Comparison of ENCODE assay signal across 9 cellular contexts in genomic region chr2:64939332-64939917, GRCh38. TPM values are rescaled to one million over a fixed set of nuclear protein-coding genes. Genes with fewer than 3 reads are reported as not detected.
DNase-seq lines count a peak whose midpoint lies in the region; ATAC-seq and TF ChIP-seq lines count a peak whose summit lies in the region.
"Had no signal": no experiment of that assay in that cellular context is flagged by ENCODE, and none has a peak within 500 bp of the region (broad histone marks: within the 10 kb centered on the region; RNA-seq: fewer than 3 reads in every experiment).

No MANE protein-coding gene starts in this region.

- no peaks in the 10 kb centered on the region for H3K79me1 ChIP-seq in mesenchymal stem cell (replicated peaks; ENCODE audit: low read length, poor library complexity, severe bottlenecking)

- no peak for ATAC-seq in activated naive CD8-positive, alpha-beta T cell treated with anti-CD3 and anti-CD28 coated beads, Interleukin-2, amount 10 ng/mL, durations not matched to agents 7 days and 5 days (ENCODE audit: low read depth)
- peak; percentile 59 for ATAC-seq in HG02798 (IDR thresholded peaks at IDR 0.05; ENCODE audit: poor library complexity, unreplicated experiment)
- ATAC-seq in stimulated activated naive B cell treated with anti-CD40 and anti-IgM and Interleukin-4, amounts not matched to agents 10 μg/mL and 1 μg/mL and 100 μg/mL, for 72 hours (replicated peaks), result peak; percentile 68

- peaks cover 22% of the 10 kb centered on the region for H3K4me1 Mint-ChIP-seq in activated naive CD8-positive, alpha-beta T cell treated with anti-CD3 and anti-CD28 coated beads, Interleukin-2, amount 10 ng/mL, durations not matched to agents 7 days and 5 days
- peaks cover 6% of the 10 kb centered on the region for H3K4me1 Mint-ChIP-seq in activated naive CD8-positive, alpha-beta T cell treated with anti-CD3 and anti-CD28 coated beads for 36 hours
- peaks cover 51 to 71% of the 10 kb centered on the region in 2 donors for H3K4me1 Mint-ChIP-seq in stimulated activated naive B cell treated with anti-CD40 and anti-IgM and Interleukin-4, amounts not matched to agents 10 μg/mL and 1 μg/mL and 100 μg/mL, for 72 hours

- H2BK5ac ChIP-seq in mesenchymal stem cell (ENCODE audit: low read depth, low read length, poor library complexity, severe bottlenecking), result no peak overlapping the region

- no peak overlapping the region for H2AK5ac ChIP-seq in mesenchymal stem cell (ENCODE audit: low read length, severe bottlenecking)

- peak overlapping the region; percentile 72 for H3K4me2 ChIP-seq in OCI-LY7 (ENCODE audit: low read length)
- no peak overlapping the region for H3K4me2 ChIP-seq in mesenchymal stem cell (ENCODE audit: low read length, poor library complexity, severe bottlenecking)

- peak overlapping the region; percentile 31 for H3K4me3 ChIP-seq in OCI-LY7 (ENCODE audit: low read depth, low read length, poor library complexity, severe bottlenecking)
- H3K4me3 ChIP-seq in mesenchymal stem cell (ENCODE audit: insufficient read depth in 1 of 2, low read depth in 1 of 2, low read length in 2 of 2), result no peak overlapping the region
- H3K4me3 ChIP-seq in esophagus muscularis mucosa, result no peak overlapping the region

- TSS peak; percentile 70 for BruUV-seq in OCI-LY7 (replicated peaks; lab: Mats Ljungman, UMichigan)

- H3K36me3 ChIP-seq in OCI-LY7 (ENCODE audit: insufficient read depth, low read length) (peaks cover 3% of the 10 kb centered on the region; the same call in 1 of the 2 replicates), mesenchymal stem cell (ENCODE audit: control insufficient read depth in 1 of 2, insufficient read depth in 2 of 2, low read depth in 1 of 2, low read length in 2 of 2) (no peaks in the 10 kb centered on the region), esophagus muscularis mucosa (no peaks in the 10 kb centered on the region)

- peaks cover 2% of the 10 kb centered on the region for H3K27me3 Mint-ChIP-seq in activated naive CD8-positive, alpha-beta T cell treated with anti-CD3 and anti-CD28 coated beads, Interleukin-2, amount 10 ng/mL, durations not matched to agents 7 days and 5 days
- H3K27me3 Mint-ChIP-seq in activated naive CD8-positive, alpha-beta T cell treated with anti-CD3 and anti-CD28 coated beads for 36 hours, result no peaks in the 10 kb centered on the region
- no peaks in the 10 kb centered on the region for H3K27me3 Mint-ChIP-seq in stimulated activated naive B cell treated with anti-CD40 and anti-IgM and Interleukin-4, amounts not matched to agents 10 μg/mL and 1 μg/mL and 100 μg/mL, for 72 hours

- H2BK15ac ChIP-seq in mesenchymal stem cell (ENCODE audit: low read depth, poor library complexity, severe bottlenecking), result no peak overlapping the region

- WGBS in mesenchymal stem cell, result 72% methylated on average over 12 of the region's 12 CpGs
- WGBS in esophagus muscularis mucosa, result 75% methylated on average over 12 of the region's 12 CpGs

- no peak for DNase-seq in activated naive CD8-positive, alpha-beta T cell treated with anti-CD3 and anti-CD28 coated beads, Interleukin-2, amount 10 ng/mL, durations not matched to agents 7 days and 5 days
- DNase-seq in activated naive CD8-positive, alpha-beta T cell treated with anti-CD3 and anti-CD28 coated beads for 36 hours, result no peak
- DNase-seq in OCI-LY7 (ENCODE audit: low spot score), result peak; percentile 62
- DNase-seq in stimulated activated naive B cell treated with anti-CD40 and anti-IgM and Interleukin-4, amounts not matched to agents 10 μg/mL and 1 μg/mL and 100 μg/mL, for 72 hours, result peak; percentile 46
- DNase-seq in mesenchymal stem cell, result no peak
- DNase-seq in esophagus muscularis mucosa (ENCODE audit: extremely low spot score), result no peak
- no peak for DNase-seq in HK-2 (ENCODE audit: unreplicated experiment)

- CTCF ChIA-PET in OCI-LY7 (lab: Charles Lee; ENCODE audit: unreplicated experiment), result no interaction called here

- H3K36me3 Mint-ChIP-seq in activated naive CD8-positive, alpha-beta T cell treated with anti-CD3 and anti-CD28 coated beads, Interleukin-2, amount 10 ng/mL, durations not matched to agents 7 days and 5 days, result peaks cover 2% of the 10 kb centered on the region
- H3K36me3 Mint-ChIP-seq in activated naive CD8-positive, alpha-beta T cell treated with anti-CD3 and anti-CD28 coated beads for 36 hours, result no peaks in the 10 kb centered on the region
- H3K36me3 Mint-ChIP-seq in stimulated activated naive B cell treated with anti-CD40 and anti-IgM and Interleukin-4, amounts not matched to agents 10 μg/mL and 1 μg/mL and 100 μg/mL, for 72 hours, result peaks cover 9 to 16% of the 10 kb centered on the region in 2 donors

- no peak for TF ChIP-seq EP300 in esophagus muscularis mucosa (IDR thresholded peaks at IDR 0.05)

- H3K4me1 ChIP-seq in OCI-LY7 (ENCODE audit: insufficient read depth, low read length, poor library complexity, severe bottlenecking), result peaks cover 60% of the 10 kb centered on the region
- no peaks in the 10 kb centered on the region for H3K4me1 ChIP-seq in mesenchymal stem cell (ENCODE audit: control insufficient read depth, insufficient read depth, low read depth, low read length)
- peaks cover 0 to 13% (median 2%) of the 10 kb centered on the region in 4 donors for H3K4me1 ChIP-seq in esophagus muscularis mucosa

- H3K27ac ChIP-seq in OCI-LY7 (ENCODE audit: low read depth, low read length, poor library complexity, severe bottlenecking) (peak overlapping the region; percentile 49), mesenchymal stem cell (ENCODE audit: low read length, poor library complexity, severe bottlenecking) (no peak overlapping the region), esophagus muscularis mucosa (replicated peaks in 1 of 4) (no peak overlapping the region)
- H3K27ac ChIP-seq: parathyroid adenoma had no signal

- intact Hi-C loops in OCI-LY7 (cut with micrococcal nuclease; ENCODE audit: unreplicated experiment) (loop anchor here (1.0 kb wide), 1 partner anchor 22 kb away; no protein-coding TSS in a partner anchor), esophagus muscularis mucosa (cut with DNase I) (no loop called here)

- POLR2A ChIA-PET in activated naive CD8-positive, alpha-beta T cell treated with anti-CD3 and anti-CD28 coated beads, Interleukin-2, amount 10 ng/mL, durations not matched to agents 7 days and 5 days (lab: Charles Lee), result interaction anchor here (1.1 kb wide), 1 partner anchor 22 kb away, joined by 3 read pairs; no protein-coding TSS in a partner anchor
- POLR2A ChIA-PET in OCI-LY7 (lab: Charles Lee), result interaction anchor here (2.6 kb wide), 2 partner anchors 8 to 92 kb away, joined by 7 to 29 read pairs; no protein-coding TSS in a partner anchor

- no peak overlapping the region for H3K18ac ChIP-seq in mesenchymal stem cell (ENCODE audit: low read depth in 1 of 2, low read length in 2 of 2)

- H2AFZ ChIP-seq in OCI-LY7 (ENCODE audit: low read length) (peak overlapping the region; percentile 66), mesenchymal stem cell (ENCODE audit: low read depth, low read length) (no peak overlapping the region)
- H2AFZ ChIP-seq: parathyroid adenoma had no signal

- H3K27me3 ChIP-seq in mesenchymal stem cell (ENCODE audit: control insufficient read depth in 1 of 2, insufficient read depth in 1 of 2, low read length in 2 of 2), result peaks cover 4 to 11% of the 10 kb centered on the region in 2 experiments
- H3K27me3 ChIP-seq in esophagus muscularis mucosa, result no peaks in the 10 kb centered on the region

- no peaks in the 10 kb centered on the region for H3K79me2 ChIP-seq in OCI-LY7 (ENCODE audit: insufficient read depth, low read depth, low read length)
- H3K79me2 ChIP-seq: parathyroid adenoma had no signal

- no peak for TF ChIP-seq CTCF in OCI-LY7 (conservative IDR thresholded peaks at IDR 0.05; ENCODE audit: low read length)
- TF ChIP-seq CTCF in esophagus muscularis mucosa (IDR thresholded peaks at IDR 0.05), result no peak

- no peaks in the 10 kb centered on the region for H3K9me2 ChIP-seq in OCI-LY7 (ENCODE audit: insufficient read depth, low read length)

- no peak for TF ChIP-seq POLR2A in esophagus muscularis mucosa (IDR thresholded peaks at IDR 0.05; ENCODE audit: low read depth)

- peak overlapping the region; percentile 14 for H3K4me3 Mint-ChIP-seq in activated naive CD8-positive, alpha-beta T cell treated with anti-CD3 and anti-CD28 coated beads, Interleukin-2, amount 10 ng/mL, durations not matched to agents 7 days and 5 days
- no peak overlapping the region for H3K4me3 Mint-ChIP-seq in activated naive CD8-positive, alpha-beta T cell treated with anti-CD3 and anti-CD28 coated beads for 36 hours
- peak overlapping the region; percentile 28 to 55 for H3K4me3 Mint-ChIP-seq in stimulated activated naive B cell treated with anti-CD40 and anti-IgM and Interleukin-4, amounts not matched to agents 10 μg/mL and 1 μg/mL and 100 μg/mL, for 72 hours

- no peak overlapping the region for H3K23ac ChIP-seq in mesenchymal stem cell (ENCODE audit: low read length in 2 of 2)

- no peak overlapping the region for H3K9ac ChIP-seq in mesenchymal stem cell (ENCODE audit: low read length)
- H3K9ac ChIP-seq: parathyroid adenoma had no signal

- H3K9me3 Mint-ChIP-seq in activated naive CD8-positive, alpha-beta T cell treated with anti-CD3 and anti-CD28 coated beads, Interleukin-2, amount 10 ng/mL, durations not matched to agents 7 days and 5 days, result peaks cover 9% of the 10 kb centered on the region
- peaks cover 6% of the 10 kb centered on the region for H3K9me3 Mint-ChIP-seq in activated naive CD8-positive, alpha-beta T cell treated with anti-CD3 and anti-CD28 coated beads for 36 hours
- H3K9me3 Mint-ChIP-seq in stimulated activated naive B cell treated with anti-CD40 and anti-IgM and Interleukin-4, amounts not matched to agents 10 μg/mL and 1 μg/mL and 100 μg/mL, for 72 hours, result peaks cover 6 to 12% of the 10 kb centered on the region in 2 donors

- no peak overlapping the region for H3K14ac ChIP-seq in mesenchymal stem cell (ENCODE audit: low read length in 2 of 2)

- no peak overlapping the region for H2BK12ac ChIP-seq in mesenchymal stem cell (ENCODE audit: low read length in 2 of 2)

- no peak overlapping the region for H3K4ac ChIP-seq in mesenchymal stem cell (ENCODE audit: low read depth in 1 of 2, low read length in 2 of 2)

- H3K27ac Mint-ChIP-seq in activated naive CD8-positive, alpha-beta T cell treated with anti-CD3 and anti-CD28 coated beads, Interleukin-2, amount 10 ng/mL, durations not matched to agents 7 days and 5 days, result peak overlapping the region; percentile 5
- H3K27ac Mint-ChIP-seq in activated naive CD8-positive, alpha-beta T cell treated with anti-CD3 and anti-CD28 coated beads for 36 hours, result no peak overlapping the region
- H3K27ac Mint-ChIP-seq in stimulated activated naive B cell treated with anti-CD40 and anti-IgM and Interleukin-4, amounts not matched to agents 10 μg/mL and 1 μg/mL and 100 μg/mL, for 72 hours, result peak overlapping the region; percentile 10

- H4K20me1 ChIP-seq in OCI-LY7 (ENCODE audit: insufficient read depth, low read length), result no peaks in the 10 kb centered on the region

- H4K8ac ChIP-seq in mesenchymal stem cell (ENCODE audit: low read length), result no peak overlapping the region

- no peak overlapping the region for H2BK120ac ChIP-seq in mesenchymal stem cell (ENCODE audit: low read depth, low read length)

- H4K91ac ChIP-seq in mesenchymal stem cell (ENCODE audit: low read length), result no peak overlapping the region

- peaks cover 10% of the 10 kb centered on the region; the same call in 1 of the 2 replicates for H3K9me3 ChIP-seq in OCI-LY7 (ENCODE audit: low read length)
- no peaks in the 10 kb centered on the region for H3K9me3 ChIP-seq in mesenchymal stem cell (ENCODE audit: control insufficient read depth, low read length)
- no peaks in the 10 kb centered on the region for H3K9me3 ChIP-seq in esophagus muscularis mucosa

RNA-seq across cellular contexts. Expression of gene SLC1A4, which starts 49.8 kb away (rescaled TPM):
- 10 to 100 TPM; 26.8 to 27.0 TPM for total RNA-seq in activated naive CD8-positive, alpha-beta T cell treated with anti-CD3 and anti-CD28 coated beads, Interleukin-2, amount 10 ng/mL, durations not matched to agents 7 days and 5 days
- 10 to 100 TPM; 17.6 to 18.9 TPM for total RNA-seq in activated naive CD8-positive, alpha-beta T cell treated with anti-CD3 and anti-CD28 coated beads for 36 hours
- 17.2 and 20.6 TPM in 2 replicates for total RNA-seq in OCI-LY7 (2014; rRNA removed; shearing (Covaris generic))
- total RNA-seq in OCI-LY7 (2022), result 27.7 and 31.1 TPM in 2 replicates
- 14.3 TPM for polyA plus RNA-seq in mesenchymal stem cell (2013, experiment 1 of 2)
- polyA plus RNA-seq in mesenchymal stem cell (2013, experiment 2 of 2), result 15.0 TPM
- 10 to 100 TPM; 10.4 to 15.1 (median 10.8) TPM for total RNA-seq in esophagus muscularis mucosa

Comparison
In these comparisons a context has a peak if more than half of its experiments do, and no peak if none do; other contexts are left out.
1. DNase-seq: peak in OCI-LY7 (single experiment) and stimulated activated naive B cell treated with anti-CD40 and anti-IgM and Interleukin-4, amounts not matched to agents 10 μg/mL and 1 μg/mL and 100 μg/mL, for 72 hours (single experiment); none in activated naive CD8-positive, alpha-beta T cell treated with anti-CD3 and anti-CD28 coated beads, Interleukin-2, amount 10 ng/mL, durations not matched to agents 7 days and 5 days (single experiment), activated naive CD8-positive, alpha-beta T cell treated with anti-CD3 and anti-CD28 coated beads for 36 hours (single experiment), mesenchymal stem cell (single experiment), esophagus muscularis mucosa (single experiment) and HK-2 (single experiment).